ENCODE assay signal across 8 cellular contexts in genomic region chr15:85667491-85668424, GRCh38.
DNase-seq lines count a peak whose midpoint lies in the region; ATAC-seq and TF ChIP-seq lines count a peak whose summit lies in the region.

No MANE protein-coding gene starts in this region.

- H3K4me3 ChIP-seq in epithelial cell of proximal tubule (ENCODE audit: low read depth, low read length) (no peak overlapping the region), neural progenitor cell (no peak overlapping the region)

- no peaks in the 10 kb centered on the region for H3K9me3 ChIP-seq in neural progenitor cell (ENCODE audit: low read depth)

- peak overlapping the region; percentile 40 for H3K27ac Mint-ChIP-seq in neural progenitor cell

- TF ChIP-seq CTCF in epithelial cell of proximal tubule (conservative IDR thresholded peaks at IDR 0.05; ENCODE audit: low read depth, low read length) (no peak), neural progenitor cell (IDR thresholded peaks at IDR 0.05) (no peak)

- H2AFZ ChIP-seq in neural progenitor cell (replicated peaks), result no peak overlapping the region

- H3K9me3 Mint-ChIP-seq in neural progenitor cell, result no peaks in the 10 kb centered on the region

- H3K4me1 ChIP-seq in neural progenitor cell, result no peaks in the 10 kb centered on the region

- peaks cover 14% of the 10 kb centered on the region for H3K4me1 Mint-ChIP-seq in neural progenitor cell

- no peaks in the 10 kb centered on the region for H3K27me3 ChIP-seq in neural progenitor cell

- no peaks in the 10 kb centered on the region for H3K79me2 ChIP-seq in neural progenitor cell (ENCODE audit: low read depth)

- H3K9ac ChIP-seq in neural progenitor cell, result no peak overlapping the region

- peaks cover 4% of the 10 kb centered on the region for H3K27me3 Mint-ChIP-seq in neural progenitor cell (ENCODE audit: insufficient read depth, low read depth)

- H3K36me3 ChIP-seq in neural progenitor cell, result peaks cover 6% of the 10 kb centered on the region

- no peaks in the 10 kb centered on the region for H4K20me1 ChIP-seq in neural progenitor cell (ENCODE audit: low read depth)

- H3K4me3 Mint-ChIP-seq in neural progenitor cell, result no peak overlapping the region

- no peaks in the 10 kb centered on the region for H3F3A ChIP-seq in neural progenitor cell (ENCODE audit: low read depth)

- peak; percentile 92 for ATAC-seq in GM21515 (IDR thresholded peaks at IDR 0.05; ENCODE audit: unreplicated experiment)

- H3K36me3 Mint-ChIP-seq in neural progenitor cell, result peaks cover 53% of the 10 kb centered on the region

- no peak overlapping the region for H3K27ac ChIP-seq in neural progenitor cell

- DNase-seq in ELR (ENCODE audit: low read depth) (peak; percentile 98), HT1080 (ENCODE audit: low read depth) (peak; percentile 97), epithelial cell of proximal tubule (ENCODE audit: low read depth) (peak; percentile 99), neural progenitor cell (ENCODE audit: low spot score) (no peak), NCI-H1436 treated with DMSO at 0.1 percent for 48 hours (lab: John Stamatoyannopoulos, UW) (no peak), HuH-7.5 (ENCODE audit: low spot score) (no peak)
- peak; percentile 61 for DNase-seq in activated CD4-positive, alpha-beta T cell treated with anti-CD3 and anti-CD28 coated beads for 48 hours

- H3K4me2 ChIP-seq in neural progenitor cell, result no peak overlapping the region

Comparison
In these comparisons a context has a peak if more than half of its experiments do, and no peak if none do; other contexts are left out.
1. DNase-seq: peak in ELR (single experiment), HT1080 (single experiment), activated CD4-positive, alpha-beta T cell treated with anti-CD3 and anti-CD28 coated beads for 48 hours (single experiment) and epithelial cell of proximal tubule (single experiment); none in neural progenitor cell (single experiment), NCI-H1436 treated with DMSO at 0.1 percent for 48 hours (single experiment) and HuH-7.5 (single experiment).